In genomic region chr11:75773595-75774353, GRCh38 we compare ENCODE assay signal across 1 cellular context.
TF ChIP-seq lines count a peak whose summit lies in the region.

No MANE protein-coding gene starts in this region.

TF ChIP-seq in GM12878, 131 proteins besides CTCF, POLR2A, EP300 and RAD21 (continued from another document and continues in another):
- TF ChIP-seq HDGF (IDR thresholded peaks at IDR 0.05) (peak; percentile 81), CBX3 (IDR thresholded peaks at IDR 0.05; ENCODE audit: borderline replicate concordance, low read depth) (no peak), JUND (IDR thresholded peaks at IDR 0.05; ENCODE audit: low read depth, low read length) (peak; percentile 82), LARP7 (IDR thresholded peaks at IDR 0.05) (no peak), EGR1 (IDR thresholded peaks at IDR 0.05; ENCODE audit: borderline replicate concordance in 1 of 2, low read depth in 2 of 2, low read length in 2 of 2) (no peak), JUNB (IDR thresholded peaks at IDR 0.05) (peak; percentile 93), HDAC2 (IDR thresholded peaks at IDR 0.05) (no peak), MYB (IDR thresholded peaks at IDR 0.05; ENCODE audit: borderline replicate concordance, low read depth, low read length) (no peak), CEBPB (IDR thresholded peaks at IDR 0.05; ENCODE audit: borderline replicate concordance in 1 of 2, low read depth in 2 of 2, low read length in 2 of 2) (no peak), TAF1 (IDR thresholded peaks at IDR 0.05; ENCODE audit: borderline replicate concordance, low read depth, low read length) (no peak), RELA (IDR thresholded peaks at IDR 0.05; ENCODE audit: borderline replicate concordance, partially characterized antibody) (peak; percentile 78), NRF1 (conservative IDR thresholded peaks at IDR 0.05; ENCODE audit: low read depth, low read length) (no peak), EZH2 (IDR thresholded peaks at IDR 0.05; ENCODE audit: borderline replicate concordance, control insufficient read depth, low read depth, low read length) (no peak), NFXL1 (IDR thresholded peaks at IDR 0.05; ENCODE audit: borderline replicate concordance) (no peak), ZNF217 (IDR thresholded peaks at IDR 0.05) (peak; percentile 84; the same call in 1 of the 2 replicates), CUX1 (IDR thresholded peaks at IDR 0.05; ENCODE audit: insufficient replicate concordance, low read depth, low read length) (no peak), RB1 (IDR thresholded peaks at IDR 0.05; ENCODE audit: borderline replicate concordance) (no peak), KLF5 (IDR thresholded peaks at IDR 0.05; ENCODE audit: partially characterized antibody) (peak; percentile 39), IRF3 (IDR thresholded peaks at IDR 0.05) (peak; percentile 9; the same call in 1 of the 2 replicates), WRNIP1 (IDR thresholded peaks at IDR 0.05; ENCODE audit: borderline replicate concordance, low read depth, low read length) (no peak), MXI1 (IDR thresholded peaks at IDR 0.05; ENCODE audit: low read depth, low read length) (no peak), KDM1A (IDR thresholded peaks at IDR 0.05; ENCODE audit: borderline replicate concordance) (no peak), BMI1 (IDR thresholded peaks at IDR 0.05; ENCODE audit: borderline replicate concordance) (peak; percentile 73), CBFB (IDR thresholded peaks at IDR 0.05; ENCODE audit: low read depth) (peak; percentile 80; the same call in 1 of the 2 replicates), ZBTB4 (CRISPR knock-in tag; IDR thresholded peaks at IDR 0.05) (no peak), RFX5 (IDR thresholded peaks at IDR 0.05; ENCODE audit: low read depth, low read length) (no peak), SIX5 (IDR thresholded peaks at IDR 0.05; ENCODE audit: low read depth, low read length, severe bottlenecking) (no peak), RBBP5 (conservative IDR thresholded peaks at IDR 0.05) (no peak), SIN3A (IDR thresholded peaks at IDR 0.05; ENCODE audit: low read depth, low read length) (no peak), RCOR1 (conservative IDR thresholded peaks at IDR 0.05; ENCODE audit: low read depth, low read length) (0 out of 2 replicates have a peak, but pooled peaks have one; percentile 31), RUNX3 (IDR thresholded peaks at IDR 0.05; ENCODE audit: low read length) (peak; percentile 82), ESRRA (IDR thresholded peaks at IDR 0.05; ENCODE audit: low read length) (no peak), ZNF622 (IDR thresholded peaks at IDR 0.05) (no peak), EED (IDR thresholded peaks at IDR 0.05; ENCODE audit: low read depth) (peak; percentile 96), SRF (IDR thresholded peaks at IDR 0.05; ENCODE audit: low read depth in 2 of 2, low read length in 2 of 2) (peak in 1 of 2 experiments; percentile 83; a peak in 1 of 4 replicates), PBX3 (IDR thresholded peaks at IDR 0.05; ENCODE audit: insufficient replicate concordance, low read depth, low read length) (peak; percentile 88)
- TF ChIP-seq, protein P1, sequence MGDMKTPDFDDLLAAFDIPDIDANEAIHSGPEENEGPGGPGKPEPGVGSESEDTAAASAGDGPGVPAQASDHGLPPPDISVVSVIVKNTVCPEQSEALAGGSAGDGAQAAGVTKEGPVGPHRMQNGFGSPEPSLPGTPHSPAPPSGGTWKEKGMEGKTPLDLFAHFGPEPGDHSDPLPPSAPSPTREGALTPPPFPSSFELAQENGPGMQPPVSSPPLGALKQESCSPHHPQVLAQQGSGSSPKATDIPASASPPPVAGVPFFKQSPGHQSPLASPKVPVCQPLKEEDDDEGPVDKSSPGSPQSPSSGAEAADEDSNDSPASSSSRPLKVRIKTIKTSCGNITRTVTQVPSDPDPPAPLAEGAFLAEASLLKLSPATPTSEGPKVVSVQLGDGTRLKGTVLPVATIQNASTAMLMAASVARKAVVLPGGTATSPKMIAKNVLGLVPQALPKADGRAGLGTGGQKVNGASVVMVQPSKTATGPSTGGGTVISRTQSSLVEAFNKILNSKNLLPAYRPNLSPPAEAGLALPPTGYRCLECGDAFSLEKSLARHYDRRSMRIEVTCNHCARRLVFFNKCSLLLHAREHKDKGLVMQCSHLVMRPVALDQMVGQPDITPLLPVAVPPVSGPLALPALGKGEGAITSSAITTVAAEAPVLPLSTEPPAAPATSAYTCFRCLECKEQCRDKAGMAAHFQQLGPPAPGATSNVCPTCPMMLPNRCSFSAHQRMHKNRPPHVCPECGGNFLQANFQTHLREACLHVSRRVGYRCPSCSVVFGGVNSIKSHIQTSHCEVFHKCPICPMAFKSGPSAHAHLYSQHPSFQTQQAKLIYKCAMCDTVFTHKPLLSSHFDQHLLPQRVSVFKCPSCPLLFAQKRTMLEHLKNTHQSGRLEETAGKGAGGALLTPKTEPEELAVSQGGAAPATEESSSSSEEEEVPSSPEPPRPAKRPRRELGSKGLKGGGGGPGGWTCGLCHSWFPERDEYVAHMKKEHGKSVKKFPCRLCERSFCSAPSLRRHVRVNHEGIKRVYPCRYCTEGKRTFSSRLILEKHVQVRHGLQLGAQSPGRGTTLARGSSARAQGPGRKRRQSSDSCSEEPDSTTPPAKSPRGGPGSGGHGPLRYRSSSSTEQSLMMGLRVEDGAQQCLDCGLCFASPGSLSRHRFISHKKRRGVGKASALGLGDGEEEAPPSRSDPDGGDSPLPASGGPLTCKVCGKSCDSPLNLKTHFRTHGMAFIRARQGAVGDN (IDR thresholded peaks at IDR 0.05) = no peak
- TF ChIP-seq, protein P2, sequence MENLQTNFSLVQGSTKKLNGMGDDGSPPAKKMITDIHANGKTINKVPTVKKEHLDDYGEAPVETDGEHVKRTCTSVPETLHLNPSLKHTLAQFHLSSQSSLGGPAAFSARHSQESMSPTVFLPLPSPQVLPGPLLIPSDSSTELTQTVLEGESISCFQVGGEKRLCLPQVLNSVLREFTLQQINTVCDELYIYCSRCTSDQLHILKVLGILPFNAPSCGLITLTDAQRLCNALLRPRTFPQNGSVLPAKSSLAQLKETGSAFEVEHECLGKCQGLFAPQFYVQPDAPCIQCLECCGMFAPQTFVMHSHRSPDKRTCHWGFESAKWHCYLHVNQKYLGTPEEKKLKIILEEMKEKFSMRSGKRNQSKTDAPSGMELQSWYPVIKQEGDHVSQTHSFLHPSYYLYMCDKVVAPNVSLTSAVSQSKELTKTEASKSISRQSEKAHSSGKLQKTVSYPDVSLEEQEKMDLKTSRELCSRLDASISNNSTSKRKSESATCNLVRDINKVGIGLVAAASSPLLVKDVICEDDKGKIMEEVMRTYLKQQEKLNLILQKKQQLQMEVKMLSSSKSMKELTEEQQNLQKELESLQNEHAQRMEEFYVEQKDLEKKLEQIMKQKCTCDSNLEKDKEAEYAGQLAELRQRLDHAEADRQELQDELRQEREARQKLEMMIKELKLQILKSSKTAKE (IDR thresholded peaks at IDR 0.05; ENCODE audit: low read depth, poor library complexity, severe bottlenecking) = peak; percentile 36
- TF ChIP-seq, protein P3, sequence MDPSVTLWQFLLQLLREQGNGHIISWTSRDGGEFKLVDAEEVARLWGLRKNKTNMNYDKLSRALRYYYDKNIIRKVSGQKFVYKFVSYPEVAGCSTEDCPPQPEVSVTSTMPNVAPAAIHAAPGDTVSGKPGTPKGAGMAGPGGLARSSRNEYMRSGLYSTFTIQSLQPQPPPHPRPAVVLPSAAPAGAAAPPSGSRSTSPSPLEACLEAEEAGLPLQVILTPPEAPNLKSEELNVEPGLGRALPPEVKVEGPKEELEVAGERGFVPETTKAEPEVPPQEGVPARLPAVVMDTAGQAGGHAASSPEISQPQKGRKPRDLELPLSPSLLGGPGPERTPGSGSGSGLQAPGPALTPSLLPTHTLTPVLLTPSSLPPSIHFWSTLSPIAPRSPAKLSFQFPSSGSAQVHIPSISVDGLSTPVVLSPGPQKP (IDR thresholded peaks at IDR 0.05; ENCODE audit: low read depth, low read length) = no peak
- TF ChIP-seq, protein P4, sequence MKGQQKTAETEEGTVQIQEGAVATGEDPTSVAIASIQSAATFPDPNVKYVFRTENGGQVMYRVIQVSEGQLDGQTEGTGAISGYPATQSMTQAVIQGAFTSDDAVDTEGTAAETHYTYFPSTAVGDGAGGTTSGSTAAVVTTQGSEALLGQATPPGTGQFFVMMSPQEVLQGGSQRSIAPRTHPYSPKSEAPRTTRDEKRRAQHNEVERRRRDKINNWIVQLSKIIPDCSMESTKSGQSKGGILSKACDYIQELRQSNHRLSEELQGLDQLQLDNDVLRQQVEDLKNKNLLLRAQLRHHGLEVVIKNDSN (IDR thresholded peaks at IDR 0.05; ENCODE audit: borderline replicate concordance, extremely low read length, insufficient read depth, low read depth, low read length) = no peak
- TF ChIP-seq, protein P5, sequence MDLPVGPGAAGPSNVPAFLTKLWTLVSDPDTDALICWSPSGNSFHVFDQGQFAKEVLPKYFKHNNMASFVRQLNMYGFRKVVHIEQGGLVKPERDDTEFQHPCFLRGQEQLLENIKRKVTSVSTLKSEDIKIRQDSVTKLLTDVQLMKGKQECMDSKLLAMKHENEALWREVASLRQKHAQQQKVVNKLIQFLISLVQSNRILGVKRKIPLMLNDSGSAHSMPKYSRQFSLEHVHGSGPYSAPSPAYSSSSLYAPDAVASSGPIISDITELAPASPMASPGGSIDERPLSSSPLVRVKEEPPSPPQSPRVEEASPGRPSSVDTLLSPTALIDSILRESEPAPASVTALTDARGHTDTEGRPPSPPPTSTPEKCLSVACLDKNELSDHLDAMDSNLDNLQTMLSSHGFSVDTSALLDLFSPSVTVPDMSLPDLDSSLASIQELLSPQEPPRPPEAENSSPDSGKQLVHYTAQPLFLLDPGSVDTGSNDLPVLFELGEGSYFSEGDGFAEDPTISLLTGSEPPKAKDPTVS (IDR thresholded peaks at IDR 0.05; ENCODE audit: low read depth, low read length) = no peak
